Comparison of ENCODE assay signal across 1 cellular context in the genomic region with DNA sequence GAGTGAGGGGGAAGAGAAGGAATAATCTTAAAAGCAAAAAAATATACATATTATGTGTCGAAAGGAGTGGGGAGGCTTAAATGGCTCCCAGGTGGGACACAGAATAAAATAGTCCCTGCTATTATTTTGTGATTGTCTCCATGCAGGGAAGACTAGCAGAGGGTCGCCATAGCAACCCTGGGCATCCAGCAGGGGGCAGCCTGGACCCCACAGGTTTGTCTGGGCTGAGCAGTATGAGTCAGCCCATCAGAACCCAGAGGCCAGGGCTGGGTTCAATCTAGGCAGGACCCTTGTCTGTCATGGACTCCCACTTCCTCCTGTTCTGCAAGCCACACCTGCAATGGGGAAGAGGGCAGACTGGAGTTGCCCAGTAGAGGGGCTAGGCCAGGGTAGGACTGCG.
TF ChIP-seq lines count a peak whose summit lies in the region.

No MANE protein-coding gene starts in this region.

TF ChIP-seq in HepG2, 621 proteins besides CTCF, POLR2A, EP300 and RAD21 (continued from another document):
- TF ChIP-seq MIXL1 (CRISPR knock-in tag; IDR thresholded peaks at IDR 0.05): no peak
- peak; percentile 75 for TF ChIP-seq RFX3 (CRISPR knock-in tag; IDR thresholded peaks at IDR 0.05)
- no peak for TF ChIP-seq GMEB1 (CRISPR knock-in tag; IDR thresholded peaks at IDR 0.05; ENCODE audit: borderline replicate concordance)
- peak; percentile 63 for TF ChIP-seq RFX1 (IDR thresholded peaks at IDR 0.05)
- TF ChIP-seq HNF1A (IDR thresholded peaks at IDR 0.05; ENCODE audit: low read depth): no peak
- no peak for TF ChIP-seq HNF1A (CRISPR knock-in tag; IDR thresholded peaks at IDR 0.05; ENCODE audit: borderline replicate concordance)
- TF ChIP-seq ZNF317 (CRISPR knock-in tag; IDR thresholded peaks at IDR 0.05): no peak
- peak; percentile 76 for TF ChIP-seq FOSL2 (CRISPR knock-in tag; IDR thresholded peaks at IDR 0.05)
- TF ChIP-seq AKNA (CRISPR knock-in tag; IDR thresholded peaks at IDR 0.05; ENCODE audit: borderline replicate concordance): no peak
